In the genomic region with DNA sequence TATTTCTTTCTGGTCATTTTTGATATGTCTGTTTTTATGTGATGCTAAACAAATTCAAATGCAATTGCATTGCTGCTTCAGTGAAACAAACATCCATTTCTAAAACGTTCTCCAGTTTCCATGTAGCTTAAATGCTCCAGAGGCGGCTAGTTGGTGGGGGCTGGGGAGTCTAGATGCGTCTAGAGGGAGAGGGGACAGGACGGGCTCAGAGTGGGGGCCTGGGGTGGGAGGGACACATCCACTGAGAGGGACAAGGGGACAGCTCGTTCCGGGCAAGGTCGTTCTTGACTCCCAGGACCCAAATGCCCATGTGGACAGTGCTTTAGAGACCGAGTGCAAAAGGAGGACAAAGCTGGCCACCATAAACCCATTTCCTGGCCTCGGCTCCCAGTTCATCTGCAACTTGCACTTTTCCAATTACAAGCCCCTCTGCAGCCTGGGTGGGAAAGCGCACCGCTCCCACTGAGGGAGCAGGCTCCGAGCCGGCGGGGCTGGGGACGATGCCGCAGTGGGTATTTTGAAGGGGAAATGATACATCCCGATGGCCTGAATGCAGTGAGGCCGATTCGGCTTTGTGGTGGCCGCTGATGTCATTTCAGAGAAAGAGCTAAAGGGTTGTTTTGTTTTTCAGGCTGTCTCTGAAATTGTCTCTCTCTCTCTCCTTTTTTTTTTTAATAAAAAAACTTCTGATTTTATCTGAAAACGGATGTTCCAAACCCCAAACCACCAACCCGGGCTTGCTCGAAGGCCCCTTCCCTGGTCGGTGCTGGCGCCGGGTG, we compare ENCODE assay signal across 1 cellular context.
TF ChIP-seq lines count a peak whose summit lies in the region.

No MANE protein-coding gene starts in this region.

TF ChIP-seq in IMR-90, 13 proteins besides CTCF, POLR2A, EP300 and RAD21:
- TF ChIP-seq NFE2L2 (IDR thresholded peaks at IDR 0.05; ENCODE audit: low read depth, low read length) = no peak
- TF ChIP-seq MAFK (IDR thresholded peaks at IDR 0.05; ENCODE audit: low read depth, low read length) = no peak
- TF ChIP-seq CEBPB (IDR thresholded peaks at IDR 0.05; ENCODE audit: low read depth, low read length) = no peak
- no peak for TF ChIP-seq ELK1 (IDR thresholded peaks at IDR 0.05; ENCODE audit: borderline replicate concordance, low read depth, low read length)
- no peak for TF ChIP-seq CHD1 (IDR thresholded peaks at IDR 0.05; ENCODE audit: low read depth, low read length)
- TF ChIP-seq FOS (IDR thresholded peaks at IDR 0.05; ENCODE audit: low read depth, low read length) = no peak
- no peak for TF ChIP-seq BHLHE40 (IDR thresholded peaks at IDR 0.05; ENCODE audit: low read depth, low read length)
- no peak for TF ChIP-seq SMC3 (IDR thresholded peaks at IDR 0.05; ENCODE audit: low read depth, low read length)
- TF ChIP-seq RCOR1 (IDR thresholded peaks at IDR 0.05; ENCODE audit: insufficient replicate concordance, low read length) = no peak
- no peak for TF ChIP-seq RFX5 (IDR thresholded peaks at IDR 0.05; ENCODE audit: low read depth, low read length)
- no peak for TF ChIP-seq USF2 (IDR thresholded peaks at IDR 0.05; ENCODE audit: low read depth, low read length)
- TF ChIP-seq MXI1 (IDR thresholded peaks at IDR 0.05; ENCODE audit: borderline replicate concordance, low read depth, low read length) = no peak
TF ChIP-seq in IMR-90: peak in this region for 0.
